ENCODE assay signal across 1 cellular context in genomic region chr2:68225119-68225632, GRCh38.
TF ChIP-seq lines count a peak whose summit lies in the region.

No MANE protein-coding gene starts in this region.

TF ChIP-seq in IMR-90, 13 proteins besides CTCF, POLR2A, EP300 and RAD21 (continued from another document):
- TF ChIP-seq RCOR1 (IDR thresholded peaks at IDR 0.05; ENCODE audit: insufficient replicate concordance, low read length) (no peak), MAZ (IDR thresholded peaks at IDR 0.05; ENCODE audit: borderline replicate concordance, low read depth, low read length) (no peak), CEBPB (IDR thresholded peaks at IDR 0.05; ENCODE audit: low read depth, low read length) (no peak), MAFK (IDR thresholded peaks at IDR 0.05; ENCODE audit: low read depth, low read length) (no peak), MXI1 (IDR thresholded peaks at IDR 0.05; ENCODE audit: borderline replicate concordance, low read depth, low read length) (no peak)
- TF ChIP-seq, protein P1, sequence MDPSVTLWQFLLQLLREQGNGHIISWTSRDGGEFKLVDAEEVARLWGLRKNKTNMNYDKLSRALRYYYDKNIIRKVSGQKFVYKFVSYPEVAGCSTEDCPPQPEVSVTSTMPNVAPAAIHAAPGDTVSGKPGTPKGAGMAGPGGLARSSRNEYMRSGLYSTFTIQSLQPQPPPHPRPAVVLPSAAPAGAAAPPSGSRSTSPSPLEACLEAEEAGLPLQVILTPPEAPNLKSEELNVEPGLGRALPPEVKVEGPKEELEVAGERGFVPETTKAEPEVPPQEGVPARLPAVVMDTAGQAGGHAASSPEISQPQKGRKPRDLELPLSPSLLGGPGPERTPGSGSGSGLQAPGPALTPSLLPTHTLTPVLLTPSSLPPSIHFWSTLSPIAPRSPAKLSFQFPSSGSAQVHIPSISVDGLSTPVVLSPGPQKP (IDR thresholded peaks at IDR 0.05; ENCODE audit: borderline replicate concordance, low read depth, low read length) = no peak
